In genomic region chr2:146312899-146313298, GRCh38 we compare ENCODE assay signal across 9 cellular contexts.
DNase-seq lines count a peak whose midpoint lies in the region; ATAC-seq and TF ChIP-seq lines count a peak whose summit lies in the region.
"Had no signal": no experiment of that assay in that cellular context is flagged by ENCODE, and none has a peak within 500 bp of the region (broad histone marks: within the 10 kb centered on the region; RNA-seq: fewer than 3 reads in every experiment).

No MANE protein-coding gene starts in this region.

- H3K27ac ChIP-seq in brain microvascular endothelial cell (no peak overlapping the region), neural cell (ENCODE audit: low read length) (no peak overlapping the region)

- ATAC-seq in natural killer cell (no peak), HG02970 (IDR thresholded peaks at IDR 0.05; ENCODE audit: low FRiP score, unreplicated experiment) (no peak)

- H3F3A ChIP-seq in neural cell (ENCODE audit: insufficient read depth, low read length, poor library complexity, severe bottlenecking) = no peaks in the 10 kb centered on the region

- no peak overlapping the region for H3K4me3 ChIP-seq in brain microvascular endothelial cell (ENCODE audit: low read depth, low read length)
- no peak overlapping the region for H3K4me3 ChIP-seq in neural cell (ENCODE audit: low read length)

- no peak overlapping the region for H3K4me2 ChIP-seq in neural cell (ENCODE audit: low read length)

- H4K20me1 ChIP-seq in neural cell (ENCODE audit: insufficient read depth) = no peaks in the 10 kb centered on the region

- H3K36me3 ChIP-seq in brain microvascular endothelial cell (replicated peaks) = no peaks in the 10 kb centered on the region
- H3K36me3 ChIP-seq in neural cell (ENCODE audit: insufficient read depth, low read length) = no peaks in the 10 kb centered on the region

- in situ Hi-C loops in brain microvascular endothelial cell (cut with HindIII; ENCODE audit: low pct_ligation_motif_present, low sequenced_read_pairs) = no loop called here

- no peaks in the 10 kb centered on the region for H3K9me3 Mint-ChIP-seq in natural killer cell

- DNase-seq in EL (peak; percentile 59), NCI-H1105 treated with DMSO at 0.1 percent for 48 hours (lab: John Stamatoyannopoulos, UW) (peak; percentile 16), brain microvascular endothelial cell (peak; percentile 21), natural killer cell (no peak), posterior vena cava (ENCODE audit: low spot score) (no peak), NCI-H82 treated with DMSO at 0.1 percent for 48 hours (lab: John Stamatoyannopoulos, UW; ENCODE audit: unreplicated experiment) (no peak)
- DNase-seq: central memory CD4-positive, alpha-beta T cell had no signal

- no peak overlapping the region for H3K4me3 Mint-ChIP-seq in natural killer cell

- H3K27me3 Mint-ChIP-seq in natural killer cell (ENCODE audit: low read depth in 2 of 2) = no peaks in the 10 kb centered on the region

- no peaks in the 10 kb centered on the region for H3K9me3 ChIP-seq in neural cell (ENCODE audit: low read length)

- intact Hi-C loops in natural killer cell (cut with micrococcal nuclease) = no loop called here
- intact Hi-C loops in posterior vena cava (cut with DNase I) = no loop called here

- no peaks in the 10 kb centered on the region for H3K36me3 Mint-ChIP-seq in natural killer cell

- H3K27me3 ChIP-seq in brain microvascular endothelial cell (replicated peaks) (no peaks in the 10 kb centered on the region), neural cell (ENCODE audit: insufficient read depth, low read depth, low read length) (no peaks in the 10 kb centered on the region)

- TF ChIP-seq CTCF in brain microvascular endothelial cell (IDR thresholded peaks at IDR 0.05; ENCODE audit: low read depth, low read length, missing control alignments) (no peak), neural cell (IDR thresholded peaks at IDR 0.05; ENCODE audit: poor library complexity, severe bottlenecking) (peak; percentile 54), natural killer cell (IDR thresholded peaks at IDR 0.05) (no peak)

- peaks cover 0 to 7% of the 10 kb centered on the region in 2 donors for H3K4me1 Mint-ChIP-seq in natural killer cell

- no peak for TF ChIP-seq EP300 in neural cell (conservative IDR thresholded peaks at IDR 0.05; ENCODE audit: poor library complexity, severe bottlenecking)

- no peak overlapping the region for H3K27ac Mint-ChIP-seq in natural killer cell

- H3K9me2 ChIP-seq in neural cell (ENCODE audit: insufficient read depth, low read length) = no peaks in the 10 kb centered on the region

- H3K9ac ChIP-seq in neural cell (ENCODE audit: low read length) = no peak overlapping the region

- TF ChIP-seq RAD21 in neural cell (conservative IDR thresholded peaks at IDR 0.05) = peak; percentile 62

- no peak overlapping the region for H2AFZ ChIP-seq in neural cell (ENCODE audit: low read depth, low read length)

- no peaks in the 10 kb centered on the region for H3K79me2 ChIP-seq in neural cell (replicated peaks; ENCODE audit: insufficient read depth, low read length)

TF ChIP-seq in neural cell, 6 proteins besides CTCF, POLR2A, EP300 and RAD21:
- TF ChIP-seq POLR2AphosphoS5 (IDR thresholded peaks at IDR 0.05) (no peak), MXI1 (conservative IDR thresholded peaks at IDR 0.05; ENCODE audit: poor library complexity, severe bottlenecking) (no peak), SMC3 (conservative IDR thresholded peaks at IDR 0.05; ENCODE audit: poor library complexity) (peak; percentile 46)

Comparison
In these comparisons a context has a peak if more than half of its experiments do, and no peak if none do; other contexts are left out.
1. DNase-seq: peak in EL (single experiment), NCI-H1105 treated with DMSO at 0.1 percent for 48 hours (single experiment) and brain microvascular endothelial cell (single experiment); none in natural killer cell (single experiment), posterior vena cava (single experiment) and NCI-H82 treated with DMSO at 0.1 percent for 48 hours (single experiment).